ENCODE assay signal across 21 cellular contexts in the genomic region with DNA sequence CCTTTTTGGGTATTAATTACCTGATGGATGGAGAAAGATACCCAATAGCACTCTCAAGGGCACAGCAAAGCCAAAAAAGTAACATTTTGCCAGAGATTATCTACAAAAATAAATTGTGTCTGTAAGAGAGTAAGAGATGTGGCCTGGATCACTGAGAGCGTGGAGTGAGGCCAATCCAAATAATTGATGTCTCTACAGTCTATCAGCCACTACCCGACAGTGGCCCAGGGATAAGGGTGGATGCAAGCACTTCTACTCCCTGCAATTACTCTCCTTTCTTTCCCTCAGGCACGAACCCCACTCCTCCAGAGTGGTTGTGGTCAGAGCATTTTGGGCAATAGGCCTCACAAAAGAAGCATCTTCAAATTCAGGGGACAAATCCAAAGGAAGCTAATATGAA.
A peak's percentile ranks its signal among the peaks of the same experiment; 100 is the strongest.
DNase-seq lines count a peak whose midpoint lies in the region; ATAC-seq and TF ChIP-seq lines count a peak whose summit lies in the region.
"Had no signal": no experiment of that assay in that cellular context is flagged by ENCODE, and none has a peak within 500 bp of the region (broad histone marks: within the 10 kb centered on the region; RNA-seq: fewer than 3 reads in every experiment).

No MANE protein-coding gene starts in this region.

- H3K4me2 ChIP-seq in GM23338 = no peak overlapping the region
- peak overlapping the region; percentile 15 for H3K4me2 ChIP-seq in osteoblast (ENCODE audit: insufficient read depth, low read length)

- H3K9me2 ChIP-seq in GM23338 (ENCODE audit: insufficient read depth) = no peaks in the 10 kb centered on the region; the same call in 1 of the 2 replicates

- H3K27ac Mint-ChIP-seq in GM23338 = no peak overlapping the region
- H3K27ac Mint-ChIP-seq: activated CD4-positive, alpha-beta memory T cell treated with anti-CD3 and anti-CD28 coated beads for 36 hours; activated naive CD8-positive, alpha-beta T cell treated with anti-CD3 and anti-CD28 coated beads, Interleukin-2, amount 50 U/mL, for 24 hours; natural killer cell had no signal

- no peaks in the 10 kb centered on the region for H3K9me3 Mint-ChIP-seq in GM23338
- H3K9me3 Mint-ChIP-seq: activated CD4-positive, alpha-beta memory T cell treated with anti-CD3 and anti-CD28 coated beads for 36 hours; activated naive CD8-positive, alpha-beta T cell treated with anti-CD3 and anti-CD28 coated beads, Interleukin-2, amount 50 U/mL, for 24 hours; natural killer cell had no signal

- H3K36me3 Mint-ChIP-seq in GM23338 (ENCODE audit: low read depth) = no peaks in the 10 kb centered on the region
- H3K36me3 Mint-ChIP-seq: activated CD4-positive, alpha-beta memory T cell treated with anti-CD3 and anti-CD28 coated beads for 36 hours; natural killer cell had no signal

- no peak for TF ChIP-seq CTCF in GM23338 (conservative IDR thresholded peaks at IDR 0.05; ENCODE audit: low read depth in 2 of 2)
- TF ChIP-seq CTCF in astrocyte of the spinal cord (IDR thresholded peaks at IDR 0.05; ENCODE audit: low read depth, low read length) = no peak
- TF ChIP-seq CTCF in osteoblast (IDR thresholded peaks at IDR 0.05; ENCODE audit: extremely low read depth, low read depth, low read length) = no peak

- DNase-seq in GM23338 (ENCODE audit: low spot score) (no peak), astrocyte of the spinal cord (ENCODE audit: low read depth, low spot score) (peak; percentile 17), osteoblast (ENCODE audit: insufficient read length, low spot score, missing footprints) (peak; percentile 32), retina (no peak), HK-2 (ENCODE audit: unreplicated experiment) (no peak)
- DNase-seq in activated T-cell treated with anti-CD3 and anti-CD28 coated beads, Interleukin-2, amount 50 U/mL, for 48 hours = no peak
- DNase-seq: activated CD4-positive, alpha-beta memory T cell treated with anti-CD3 and anti-CD28 coated beads for 36 hours; activated gamma-delta T cell; activated naive CD8-positive, alpha-beta T cell treated with anti-CD3 and anti-CD28 coated beads, Interleukin-2, amount 50 U/mL, for 24 hours; cortex of kidney; GDM1; heart right ventricle; MM.1S; natural killer cell; NCI-H146; NCI-H526; ovary; right cardiac atrium; substantia nigra had no signal

- H3K79me2 ChIP-seq in ACC112 (ENCODE audit: control insufficient read depth, insufficient read depth, low read length, unreplicated experiment) (no peaks in the 10 kb centered on the region), GM23338 (replicated peaks; ENCODE audit: insufficient read depth) (no peaks in the 10 kb centered on the region), osteoblast (ENCODE audit: insufficient read depth, low read length) (no peaks in the 10 kb centered on the region)

- H3K4me3 ChIP-seq in ACC112 (ENCODE audit: low read depth, low read length) (no peak overlapping the region), GM23338 (no peak overlapping the region), astrocyte of the spinal cord (ENCODE audit: low read depth, low read length) (no peak overlapping the region), osteoblast (ENCODE audit: insufficient read depth, low read length) (no peak overlapping the region)
- H3K4me3 ChIP-seq: heart right ventricle, ovary had no signal

- H3K27ac ChIP-seq in ACC112 (ENCODE audit: low read depth, low read length) = peak overlapping the region; percentile 89
- H3K27ac ChIP-seq in GM23338 (ENCODE audit: low read depth) = no peak overlapping the region
- peak overlapping the region; percentile 91 for H3K27ac ChIP-seq in osteoblast (ENCODE audit: low read depth, low read length)
- H3K27ac ChIP-seq: ovary had no signal

- H3K4me3 Mint-ChIP-seq in GM23338 = no peak overlapping the region
- H3K4me3 Mint-ChIP-seq: activated CD4-positive, alpha-beta memory T cell treated with anti-CD3 and anti-CD28 coated beads for 36 hours; activated naive CD8-positive, alpha-beta T cell treated with anti-CD3 and anti-CD28 coated beads, Interleukin-2, amount 50 U/mL, for 24 hours; natural killer cell had no signal

- no peaks in the 10 kb centered on the region for H3K4me1 Mint-ChIP-seq in GM23338
- H3K4me1 Mint-ChIP-seq: activated naive CD8-positive, alpha-beta T cell treated with anti-CD3 and anti-CD28 coated beads, Interleukin-2, amount 50 U/mL, for 24 hours; natural killer cell had no signal

- H3K36me3 ChIP-seq in ACC112 (ENCODE audit: insufficient read depth, low read length) (no peaks in the 10 kb centered on the region), GM23338 (ENCODE audit: insufficient read depth) (no peaks in the 10 kb centered on the region), osteoblast (ENCODE audit: insufficient read depth, low read length) (no peaks in the 10 kb centered on the region)
- H3K36me3 ChIP-seq: heart right ventricle, ovary had no signal

- in situ Hi-C loops in astrocyte of the spinal cord (cut with HindIII; ENCODE audit: low sequenced_read_pairs) = no loop called here

- H2AFZ ChIP-seq in ACC112 (ENCODE audit: low read length, unreplicated experiment) (peak overlapping the region; percentile 56), GM23338 (peak overlapping the region; percentile 12; the same call in 1 of the 2 replicates), osteoblast (ENCODE audit: low read length) (peak overlapping the region; percentile 32)

- H3K27me3 ChIP-seq in ACC112 (ENCODE audit: insufficient read depth, low read length) = no peaks in the 10 kb centered on the region
- H3K27me3 ChIP-seq in GM23338 (ENCODE audit: insufficient read depth) = no peaks in the 10 kb centered on the region
- no peaks in the 10 kb centered on the region for H3K27me3 ChIP-seq in osteoblast (ENCODE audit: insufficient read depth, low read length)
- H3K27me3 ChIP-seq: heart right ventricle, ovary had no signal

- H3K4me1 ChIP-seq in ACC112 (ENCODE audit: control insufficient read depth, insufficient read depth, low read length, unreplicated experiment) = peaks cover 21% of the 10 kb centered on the region
- no peaks in the 10 kb centered on the region for H3K4me1 ChIP-seq in GM23338 (ENCODE audit: insufficient read depth)
- H3K4me1 ChIP-seq in osteoblast (ENCODE audit: insufficient read depth, low read length) = peaks cover 18% of the 10 kb centered on the region

- ATAC-seq in GM23338 (no peak), HG03097 (IDR thresholded peaks at IDR 0.05; ENCODE audit: low FRiP score, unreplicated experiment) (no peak)
- ATAC-seq: natural killer cell had no signal

- no peaks in the 10 kb centered on the region for H4K20me1 ChIP-seq in GM23338 (replicated peaks; ENCODE audit: insufficient read depth)
- H4K20me1 ChIP-seq in osteoblast (ENCODE audit: insufficient read depth, low read length) = no peaks in the 10 kb centered on the region

- H3F3A ChIP-seq in GM23338 (replicated peaks; ENCODE audit: low read depth) = no peaks in the 10 kb centered on the region

- H3K9me3 ChIP-seq in osteoblast (ENCODE audit: low read depth, low read length) = no peaks in the 10 kb centered on the region
- H3K9me3 ChIP-seq: ovary had no signal

- H3K27me3 Mint-ChIP-seq in GM23338 (ENCODE audit: insufficient read depth, low read depth, poor library complexity) = no peaks in the 10 kb centered on the region

TF ChIP-seq in GM23338, 12 proteins besides CTCF, POLR2A, EP300 and RAD21 (continues in another document):
- TF ChIP-seq, protein P1, sequence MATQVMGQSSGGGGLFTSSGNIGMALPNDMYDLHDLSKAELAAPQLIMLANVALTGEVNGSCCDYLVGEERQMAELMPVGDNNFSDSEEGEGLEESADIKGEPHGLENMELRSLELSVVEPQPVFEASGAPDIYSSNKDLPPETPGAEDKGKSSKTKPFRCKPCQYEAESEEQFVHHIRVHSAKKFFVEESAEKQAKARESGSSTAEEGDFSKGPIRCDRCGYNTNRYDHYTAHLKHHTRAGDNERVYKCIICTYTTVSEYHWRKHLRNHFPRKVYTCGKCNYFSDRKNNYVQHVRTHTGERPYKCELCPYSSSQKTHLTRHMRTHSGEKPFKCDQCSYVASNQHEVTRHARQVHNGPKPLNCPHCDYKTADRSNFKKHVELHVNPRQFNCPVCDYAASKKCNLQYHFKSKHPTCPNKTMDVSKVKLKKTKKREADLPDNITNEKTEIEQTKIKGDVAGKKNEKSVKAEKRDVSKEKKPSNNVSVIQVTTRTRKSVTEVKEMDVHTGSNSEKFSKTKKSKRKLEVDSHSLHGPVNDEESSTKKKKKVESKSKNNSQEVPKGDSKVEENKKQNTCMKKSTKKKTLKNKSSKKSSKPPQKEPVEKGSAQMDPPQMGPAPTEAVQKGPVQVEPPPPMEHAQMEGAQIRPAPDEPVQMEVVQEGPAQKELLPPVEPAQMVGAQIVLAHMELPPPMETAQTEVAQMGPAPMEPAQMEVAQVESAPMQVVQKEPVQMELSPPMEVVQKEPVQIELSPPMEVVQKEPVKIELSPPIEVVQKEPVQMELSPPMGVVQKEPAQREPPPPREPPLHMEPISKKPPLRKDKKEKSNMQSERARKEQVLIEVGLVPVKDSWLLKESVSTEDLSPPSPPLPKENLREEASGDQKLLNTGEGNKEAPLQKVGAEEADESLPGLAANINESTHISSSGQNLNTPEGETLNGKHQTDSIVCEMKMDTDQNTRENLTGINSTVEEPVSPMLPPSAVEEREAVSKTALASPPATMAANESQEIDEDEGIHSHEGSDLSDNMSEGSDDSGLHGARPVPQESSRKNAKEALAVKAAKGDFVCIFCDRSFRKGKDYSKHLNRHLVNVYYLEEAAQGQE (IDR thresholded peaks at IDR 0.05; ENCODE audit: unreplicated experiment) = no peak
- TF ChIP-seq POLR2AphosphoS5 (IDR thresholded peaks at IDR 0.05; ENCODE audit: low read depth) = no peak
- TF ChIP-seq ZNF331 (CRISPR knock-in tag; IDR thresholded peaks at IDR 0.05; ENCODE audit: low read depth) = no peak
- no peak for TF ChIP-seq EZH2phosphoT487 (IDR thresholded peaks at IDR 0.05; ENCODE audit: unreplicated experiment)
- TF ChIP-seq ZNF114 (CRISPR knock-in tag; IDR thresholded peaks at IDR 0.05) = no peak
- no peak for TF ChIP-seq CREB1 (CRISPR knock-in tag; IDR thresholded peaks at IDR 0.05; ENCODE audit: low read depth)
- TF ChIP-seq EZH2 (IDR thresholded peaks at IDR 0.05; ENCODE audit: low read depth, unreplicated experiment) = no peak
- no peak for TF ChIP-seq STAT1 (IDR thresholded peaks at IDR 0.05; ENCODE audit: unreplicated experiment)

Comparison
In these comparisons a context has a peak if more than half of its experiments do, and no peak if none do; other contexts are left out.
1. DNase-seq: peak in astrocyte of the spinal cord (single experiment) and osteoblast (single experiment); none in GM23338 (single experiment), retina (single experiment), HK-2 (single experiment) and activated T-cell treated with anti-CD3 and anti-CD28 coated beads, Interleukin-2, amount 50 U/mL, for 48 hours (0 of 2).
2. Peak in every context shown above with its lines, with median percentiles within 50 percentile points of each other: H2AFZ ChIP-seq.